8 cellular contexts compared by ENCODE assay signal in genomic region chr2:111659361-111660281, GRCh38.
DNase-seq lines count a peak whose midpoint lies in the region; ATAC-seq and TF ChIP-seq lines count a peak whose summit lies in the region.

No MANE protein-coding gene starts in this region.

- TF ChIP-seq EP300 in stomach (IDR thresholded peaks at IDR 0.05), result no peak

- no peaks in the 10 kb centered on the region for H3K27me3 ChIP-seq in right cardiac atrium (ENCODE audit: control insufficient read depth, insufficient read depth)
- no peaks in the 10 kb centered on the region for H3K27me3 ChIP-seq in stomach
- no peaks in the 10 kb centered on the region for H3K27me3 ChIP-seq in BE2C

- WGBS in right cardiac atrium, result 70% methylated on average over 13 of the region's 13 CpGs
- 52 to 65% (median 55%) methylated on average over 12 to 13 of the region's 13 CpGs for WGBS in stomach, 5 donors

- TF ChIP-seq CTCF in stomach (IDR thresholded peaks at IDR 0.05), result no peak
- no peak for TF ChIP-seq CTCF in BE2C (IDR thresholded peaks at IDR 0.05; ENCODE audit: low read depth, low read length)

- ATAC-seq in right cardiac atrium (peak; percentile 78 to 84), HG02938 (IDR thresholded peaks at IDR 0.05; ENCODE audit: unreplicated experiment) (no peak)

- intact Hi-C loops in right cardiac atrium (cut with DNase I) (no loop called here), stomach (cut with DNase I; ENCODE audit: low total_unique reads) (no loop called here)

- TF ChIP-seq POLR2A in stomach (IDR thresholded peaks at IDR 0.05), result no peak

- DNase-seq in HS-5 (ENCODE audit: low read depth) (peak; percentile 83), SKM-1 (lab: John Stamatoyannopoulos, UW; ENCODE audit: unreplicated experiment) (peak; percentile 79), right cardiac atrium (peak; percentile 78 to 82 (median 81)), stomach (peak; percentile 72), NCI-H1694 treated with DMSO at 0.1 percent for 48 hours (lab: John Stamatoyannopoulos, UW) (no peak), COR-L47 (lab: John Stamatoyannopoulos, UW) (no peak), BE2C (no peak)

- no peaks in the 10 kb centered on the region for H3K9me3 ChIP-seq in right cardiac atrium (ENCODE audit: control insufficient read depth, low read length)
- no peaks in the 10 kb centered on the region for H3K9me3 ChIP-seq in stomach
- no peaks in the 10 kb centered on the region for H3K9me3 ChIP-seq in BE2C

- no peaks in the 10 kb centered on the region for H3K4me1 ChIP-seq in right cardiac atrium (ENCODE audit: control insufficient read depth, insufficient read depth, low read length)
- H3K4me1 ChIP-seq in stomach, result peaks cover 11 to 31% (median 17%) of the 10 kb centered on the region in 4 donors
- H3K4me1 ChIP-seq in BE2C, result no peaks in the 10 kb centered on the region

- H3K36me3 ChIP-seq in stomach (no peaks in the 10 kb centered on the region), BE2C (no peaks in the 10 kb centered on the region)

- H3K4me3 ChIP-seq in right cardiac atrium (ENCODE audit: low read length), result no peak overlapping the region
- H3K4me3 ChIP-seq in stomach, result no peak overlapping the region
- no peak overlapping the region for H3K4me3 ChIP-seq in BE2C (ENCODE audit: low read depth, low read length)

- H3K27ac ChIP-seq in right cardiac atrium (ENCODE audit: low read length), result no peak overlapping the region
- H3K27ac ChIP-seq in stomach, result peak overlapping the region; percentile 15 to 79 (median 73)

Comparison
In these comparisons a context has a peak if more than half of its experiments do, and no peak if none do; other contexts are left out.
1. DNase-seq: peak in HS-5 (single experiment), SKM-1 (single experiment), right cardiac atrium (3 of 3) and stomach (single experiment); none in NCI-H1694 treated with DMSO at 0.1 percent for 48 hours (single experiment), COR-L47 (single experiment) and BE2C (single experiment).